8 cellular contexts compared by ENCODE assay signal in genomic region chr16:70686376-70687171, GRCh38. TPM values are rescaled to one million over a fixed set of nuclear protein-coding genes. Genes with fewer than 3 reads are reported as not detected.
DNase-seq lines count a peak whose midpoint lies in the region; TF ChIP-seq lines count a peak whose summit lies in the region.

No MANE protein-coding gene starts in this region.

- H3K4me1 Mint-ChIP-seq in nephron, result peaks cover 63% of the 10 kb centered on the region
- no peaks in the 10 kb centered on the region for H3K4me1 Mint-ChIP-seq in activated T-helper 1 cell treated with anti-CD3 and anti-CD28 coated beads, Interleukin-12 subunit alpha, Interleukin-12 subunit beta, Interleukin-2, Interleukin-4 antibody, amounts not matched to agents 30 ng/mL and 10 ng/mL and 1 ng/mL, durations not matched to agents 14 hours and 24 hours and 36 hours (ENCODE audit: low read depth)

- DNase-seq in AG10803 (ENCODE audit: low read depth) (no peak), dorsolateral prefrontal cortex (no peak), Ammon's horn (ENCODE audit: low spot score) (no peak), SW480 (ENCODE audit: low spot score) (no peak)
- DNase-seq in Jurkat, Clone E6-1 (ENCODE audit: low read depth, low spot score), result no peak
- no peak for DNase-seq in activated T-helper 1 cell treated with anti-CD3 and anti-CD28 coated beads, Interleukin-12 subunit alpha, Interleukin-12 subunit beta, Interleukin-2, Interleukin-4 antibody, amounts not matched to agents 30 ng/mL and 10 ng/mL and 1 ng/mL, durations not matched to agents 14 hours and 24 hours and 36 hours (ENCODE audit: low spot score)
- DNase-seq in stimulated activated CD4-positive, alpha-beta T cell treated with anti-CD3 and anti-CD28 coated beads, Interleukin-1b, Interleukin-23, amount 100 ng/mL, for 48 hours, result no peak

- no peaks in the 10 kb centered on the region for H3K27me3 ChIP-seq in dorsolateral prefrontal cortex

- TF ChIP-seq CTCF in AG10803 (conservative IDR thresholded peaks at IDR 0.05; ENCODE audit: low read length), result no peak
- TF ChIP-seq CTCF in dorsolateral prefrontal cortex (IDR thresholded peaks at IDR 0.05 in 54 of 56, conservative IDR thresholded peaks at IDR 0.05 in 2 of 56; ENCODE audit: low read depth in 1 of 56, partially characterized antibody in 56 of 56), result peak in 1 of 56 donors; percentile 3
- no peak for TF ChIP-seq CTCF in nephron (IDR thresholded peaks at IDR 0.05; ENCODE audit: unreplicated experiment in 3 of 3)

- H3K36me3 Mint-ChIP-seq in nephron (ENCODE audit: low read depth), result peaks cover 3% of the 10 kb centered on the region
- no peaks in the 10 kb centered on the region for H3K36me3 Mint-ChIP-seq in activated T-helper 1 cell treated with anti-CD3 and anti-CD28 coated beads, Interleukin-12 subunit alpha, Interleukin-12 subunit beta, Interleukin-2, Interleukin-4 antibody, amounts not matched to agents 30 ng/mL and 10 ng/mL and 1 ng/mL, durations not matched to agents 14 hours and 24 hours and 36 hours (ENCODE audit: low read depth)

- peak overlapping the region; percentile 78 to 88 (median 84) for H3K4me3 Mint-ChIP-seq in nephron
- H3K4me3 Mint-ChIP-seq in activated T-helper 1 cell treated with anti-CD3 and anti-CD28 coated beads, Interleukin-12 subunit alpha, Interleukin-12 subunit beta, Interleukin-2, Interleukin-4 antibody, amounts not matched to agents 30 ng/mL and 10 ng/mL and 1 ng/mL, durations not matched to agents 14 hours and 24 hours and 36 hours, result no peak overlapping the region

- H3K4me3 ChIP-seq in AG10803 (ENCODE audit: low read length), result peak overlapping the region; percentile 58
- peak overlapping the region; percentile 30 for H3K4me3 ChIP-seq in Jurkat, Clone E6-1 (ENCODE audit: low read length)
- peak overlapping the region; percentile 41 to 89 (median 58) for H3K4me3 ChIP-seq in dorsolateral prefrontal cortex

- peak overlapping the region in 58 of 59 donors; percentile 52 to 99 (median 93) for H3K27ac ChIP-seq in dorsolateral prefrontal cortex

- intact Hi-C loops in dorsolateral prefrontal cortex (cut with DNase I), result no loop called here
- intact Hi-C loops in activated T-helper 1 cell treated with anti-CD3 and anti-CD28 coated beads, Interleukin-12 subunit alpha, Interleukin-12 subunit beta, Interleukin-2, Interleukin-4 antibody, amounts not matched to agents 30 ng/mL and 10 ng/mL and 1 ng/mL, durations not matched to agents 14 hours and 24 hours and 36 hours (cut with micrococcal nuclease), result loop anchor here (2.0 kb wide), 1 partner anchor 52 kb away; no protein-coding TSS in a partner anchor

- H3K9me3 Mint-ChIP-seq in nephron, result no peaks in the 10 kb centered on the region
- no peaks in the 10 kb centered on the region for H3K9me3 Mint-ChIP-seq in activated T-helper 1 cell treated with anti-CD3 and anti-CD28 coated beads, Interleukin-12 subunit alpha, Interleukin-12 subunit beta, Interleukin-2, Interleukin-4 antibody, amounts not matched to agents 30 ng/mL and 10 ng/mL and 1 ng/mL, durations not matched to agents 14 hours and 24 hours and 36 hours

- peak overlapping the region; percentile 94 to 98 (median 94) for H3K27ac Mint-ChIP-seq in nephron
- H3K27ac Mint-ChIP-seq in activated T-helper 1 cell treated with anti-CD3 and anti-CD28 coated beads, Interleukin-12 subunit alpha, Interleukin-12 subunit beta, Interleukin-2, Interleukin-4 antibody, amounts not matched to agents 30 ng/mL and 10 ng/mL and 1 ng/mL, durations not matched to agents 14 hours and 24 hours and 36 hours, result no peak overlapping the region

- H3K27me3 Mint-ChIP-seq in nephron (ENCODE audit: low read depth), result peaks cover 5% of the 10 kb centered on the region
- H3K27me3 Mint-ChIP-seq in activated T-helper 1 cell treated with anti-CD3 and anti-CD28 coated beads, Interleukin-12 subunit alpha, Interleukin-12 subunit beta, Interleukin-2, Interleukin-4 antibody, amounts not matched to agents 30 ng/mL and 10 ng/mL and 1 ng/mL, durations not matched to agents 14 hours and 24 hours and 36 hours (ENCODE audit: insufficient read depth), result peaks cover 25% of the 10 kb centered on the region

RNA-seq across cellular contexts. Expression of gene MTSS2, which starts 0.7 kb away (rescaled TPM):
- 27.6 TPM for polyA plus RNA-seq in Jurkat, Clone E6-1 (2012; ENCODE audit: insufficient read depth, insufficient read length)
- 100 to 1,000 TPM; 135 to 968 (median 301) TPM for total RNA-seq in dorsolateral prefrontal cortex
- 2.0 and 3.5 TPM in 2 replicates for total RNA-seq in activated T-helper 1 cell treated with anti-CD3 and anti-CD28 coated beads, Interleukin-12 subunit alpha, Interleukin-12 subunit beta, Interleukin-2, Interleukin-4 antibody, amounts not matched to agents 30 ng/mL and 10 ng/mL and 1 ng/mL, durations not matched to agents 14 hours and 24 hours and 36 hours

RNA-seq across cellular contexts. Expression of gene IL34, which starts 40.2 kb away (rescaled TPM):
- not detected for polyA plus RNA-seq in Jurkat, Clone E6-1 (2012; ENCODE audit: insufficient read depth, insufficient read length)
- total RNA-seq in dorsolateral prefrontal cortex, result 10 to 100 TPM in 117 of 120 experiments, 1 to 10 TPM in 3; 5.0 to 52.7 (median 20.4) TPM
- not detected in 2 replicates for total RNA-seq in activated T-helper 1 cell treated with anti-CD3 and anti-CD28 coated beads, Interleukin-12 subunit alpha, Interleukin-12 subunit beta, Interleukin-2, Interleukin-4 antibody, amounts not matched to agents 30 ng/mL and 10 ng/mL and 1 ng/mL, durations not matched to agents 14 hours and 24 hours and 36 hours

Comparison
In these comparisons a context has a peak if more than half of its experiments do, and no peak if none do; other contexts are left out.
1. RNA of gene MTSS2, which starts 0.7 kb away (total RNA-seq): 135 to 968 TPM in dorsolateral prefrontal cortex; 2.0 to 3.5 TPM in activated T-helper 1 cell treated with anti-CD3 and anti-CD28 coated beads, Interleukin-12 subunit alpha, Interleukin-12 subunit beta, Interleukin-2, Interleukin-4 antibody, amounts not matched to agents 30 ng/mL and 10 ng/mL and 1 ng/mL, durations not matched to agents 14 hours and 24 hours and 36 hours; every median in the first group is over 10 times any median in the second.
2. Peak in every context shown above with its lines, with median percentiles within 50 percentile points of each other: H3K4me3 ChIP-seq.